In genomic region chr2:158047156-158047611, GRCh38 we compare ENCODE assay signal across 19 cellular contexts. TPM values are rescaled to one million over a fixed set of nuclear protein-coding genes. Genes with fewer than 3 reads are reported as not detected.
DNase-seq lines count a peak whose midpoint lies in the region; ATAC-seq and TF ChIP-seq lines count a peak whose summit lies in the region.
"Had no signal": no experiment of that assay in that cellular context is flagged by ENCODE, and none has a peak within 500 bp of the region (broad histone marks: within the 10 kb centered on the region; RNA-seq: fewer than 3 reads in every experiment).

No MANE protein-coding gene starts in this region.

- TF ChIP-seq CTCF in esophagus muscularis mucosa (IDR thresholded peaks at IDR 0.05) (no peak), neutrophil (IDR thresholded peaks at IDR 0.05) (no peak), osteocyte (IDR thresholded peaks at IDR 0.05) (no peak)

- TF ChIP-seq EP300 in esophagus muscularis mucosa (IDR thresholded peaks at IDR 0.05) = no peak

- no peak for ATAC-seq in GM19395 (IDR thresholded peaks at IDR 0.05; ENCODE audit: unreplicated experiment)
- ATAC-seq in GM21515 (IDR thresholded peaks at IDR 0.05; ENCODE audit: unreplicated experiment) = no peak

- H3K27me3 Mint-ChIP-seq in osteocyte (ENCODE audit: unreplicated experiment) = no peaks in the 10 kb centered on the region

- DNase-seq in NCI-H2171 treated with DMSO at 0.1 percent for 48 hours (lab: John Stamatoyannopoulos, UW) (peak; percentile 43), NCI-H2171 (lab: John Stamatoyannopoulos, UW) (no peak), SK-MEL-5 (ENCODE audit: low read depth, low spot score) (peak; percentile 7), esophagus muscularis mucosa (ENCODE audit: extremely low spot score) (peak; percentile 64), osteocyte (ENCODE audit: extremely low spot score, unreplicated experiment) (no peak)
- DNase-seq: 8988T, DMS153, HFFc6, IMR-90, NCI-H1105, NCI-H187 treated with DMSO at 0.1 percent for 48 hours, NCI-H510A, NCI-H774 had no signal

- no peaks in the 10 kb centered on the region for H3K36me3 Mint-ChIP-seq in osteocyte (ENCODE audit: unreplicated experiment)

- H3K4me1 ChIP-seq in esophagus muscularis mucosa = peaks cover 0 to 3% (median 0%) of the 10 kb centered on the region in 4 donors
- H3K4me1 ChIP-seq in neutrophil (ENCODE audit: control insufficient read depth in 1 of 2, insufficient read depth in 1 of 2, low read depth in 1 of 2, low read length in 1 of 2) = peaks cover 15 to 52% of the 10 kb centered on the region in 2 experiments

- no peaks in the 10 kb centered on the region for H3K9me3 Mint-ChIP-seq in osteocyte (ENCODE audit: unreplicated experiment)
- H3K9me3 Mint-ChIP-seq: HFFc6 had no signal

- H3K4me3 Mint-ChIP-seq in osteocyte (ENCODE audit: unreplicated experiment) = no peak overlapping the region
- H3K4me3 Mint-ChIP-seq: HFFc6 had no signal

- in situ Hi-C loops in SK-MEL-5 (cut with HindIII; ENCODE audit: low pct_unique_long_range_greater_than_20kb, low sequenced_read_pairs) = no loop called here

- H3K4me3 ChIP-seq in esophagus muscularis mucosa (no peak overlapping the region), neutrophil (ENCODE audit: low read depth in 1 of 2, low read length in 1 of 2) (no peak overlapping the region)
- H3K4me3 ChIP-seq: BLaER1 treated with 17β-estradiol and CSF1 and Interleukin-3, amounts not matched to agents 10 nM and 100 nM had no signal

- H3K27ac ChIP-seq in esophagus muscularis mucosa (replicated peaks in 1 of 4) = no peak overlapping the region
- peak overlapping the region; percentile 68 for H3K27ac ChIP-seq in neutrophil
- H3K27ac ChIP-seq: BLaER1 treated with 17β-estradiol and CSF1 and Interleukin-3, amounts not matched to agents 10 nM and 100 nM had no signal

- H3K27me3 ChIP-seq in esophagus muscularis mucosa (no peaks in the 10 kb centered on the region), neutrophil (no peaks in the 10 kb centered on the region)
- H3K27me3 ChIP-seq: BLaER1 treated with 17β-estradiol and CSF1 and Interleukin-3, amounts not matched to agents 10 nM and 100 nM had no signal

- peaks cover 7% of the 10 kb centered on the region for H3K4me1 Mint-ChIP-seq in osteocyte (ENCODE audit: unreplicated experiment)

- no peak overlapping the region for H3K27ac Mint-ChIP-seq in osteocyte (ENCODE audit: unreplicated experiment)
- H3K27ac Mint-ChIP-seq: HFFc6 had no signal

- no peak for TF ChIP-seq POLR2A in esophagus muscularis mucosa (IDR thresholded peaks at IDR 0.05; ENCODE audit: low read depth)

- H3K9me3 ChIP-seq in esophagus muscularis mucosa (no peaks in the 10 kb centered on the region), neutrophil (no peaks in the 10 kb centered on the region)
- H3K9me3 ChIP-seq: BLaER1 treated with 17β-estradiol and CSF1 and Interleukin-3, amounts not matched to agents 10 nM and 100 nM had no signal

- 81% methylated on average over 5 of the region's 5 CpGs for WGBS in esophagus muscularis mucosa

- H3K36me3 ChIP-seq in esophagus muscularis mucosa = no peaks in the 10 kb centered on the region
- H3K36me3 ChIP-seq in neutrophil = no peaks in the 10 kb centered on the region
- H3K36me3 ChIP-seq: BLaER1 treated with 17β-estradiol and CSF1 and Interleukin-3, amounts not matched to agents 10 nM and 100 nM had no signal

- intact Hi-C loops in esophagus muscularis mucosa (cut with DNase I) = no loop called here

RNA-seq across cellular contexts. Expression of gene UPP2, which starts 54.5 kb away (rescaled TPM):
- not detected in 2 replicates for total RNA-seq in SK-MEL-5 (2014; rRNA removed; shearing (Covaris generic))
- not detected in 2 replicates for polyA plus RNA-seq in SK-MEL-5 (2015; cell fraction: cytosol; rRNA removed)
- polyA plus RNA-seq in SK-MEL-5 (2015; cell fraction: nucleus; rRNA removed) = not detected in 2 replicates
- total RNA-seq in esophagus muscularis mucosa (not detected), osteocyte (not detected in 2 replicates)
- total RNA-seq: H4, HFFc6, IMR-90, LHCN-M2 had no signal
- polyA plus RNA-seq: IMR-90 had no signal

Comparison
In these comparisons a context has a peak if more than half of its experiments do, and no peak if none do; other contexts are left out.
1. DNase-seq: peak in NCI-H2171 treated with DMSO at 0.1 percent for 48 hours (single experiment), SK-MEL-5 (single experiment) and esophagus muscularis mucosa (single experiment); none in NCI-H2171 (single experiment) and osteocyte (single experiment).